In genomic region chr10:68327889-68328786, GRCh38 we compare ENCODE assay signal across 1 cellular context.
TF ChIP-seq lines count a peak whose summit lies in the region.

No MANE protein-coding gene starts in this region.

TF ChIP-seq in K562, 482 proteins besides CTCF, POLR2A, EP300 and RAD21 (continued from another document and continues in another):
- TF ChIP-seq GTF3C2 (IDR thresholded peaks at IDR 0.05; ENCODE audit: borderline replicate concordance, extremely low read depth, insufficient read length) (no peak), TAF1 (IDR thresholded peaks at IDR 0.05; ENCODE audit: control insufficient read depth, extremely low read depth, insufficient read depth, low read length, severe bottlenecking) (no peak), BRF2 (IDR thresholded peaks at IDR 0.05; ENCODE audit: borderline replicate concordance, insufficient read depth, insufficient read length) (no peak), E2F6 (IDR thresholded peaks at IDR 0.05; ENCODE audit: borderline replicate concordance in 1 of 2, extremely low read depth in 1 of 2, insufficient read depth in 1 of 2, insufficient read length in 1 of 2, low read depth in 1 of 2, low read length in 1 of 2, poor library complexity in 1 of 2, severe bottlenecking in 1 of 2) (no peak), CBFB (CRISPR knock-in tag; IDR thresholded peaks at IDR 0.05) (no peak), CC2D1A (IDR thresholded peaks at IDR 0.05) (peak; percentile 24; the same call in 1 of the 2 replicates), NCOA6 (IDR thresholded peaks at IDR 0.05) (0 out of 2 replicates have a peak, but pooled peaks have one; percentile 24), NCOA1 (IDR thresholded peaks at IDR 0.05; ENCODE audit: low read depth) (no peak), KLF6 (CRISPR knock-in tag; IDR thresholded peaks at IDR 0.05; ENCODE audit: borderline replicate concordance) (no peak), THRAP3 (IDR thresholded peaks at IDR 0.05; ENCODE audit: borderline replicate concordance) (peak; percentile 31; the same call in 1 of the 2 replicates), MCM7 (IDR thresholded peaks at IDR 0.05) (no peak), HMGXB4 (CRISPR knock-in tag; IDR thresholded peaks at IDR 0.05) (no peak), ZBTB26 (CRISPR knock-in tag; IDR thresholded peaks at IDR 0.05) (no peak), SAFB2 (IDR thresholded peaks at IDR 0.05; ENCODE audit: borderline replicate concordance, low read depth, low read length, severe bottlenecking) (no peak), ZBTB34 (CRISPR knock-in tag; IDR thresholded peaks at IDR 0.05) (no peak), HNRNPK (IDR thresholded peaks at IDR 0.05; ENCODE audit: low read depth, low read length, poor library complexity, severe bottlenecking) (no peak), RHOXF2B (CRISPR knock-in tag; conservative IDR thresholded peaks at IDR 0.05) (no peak), CHAMP1 (IDR thresholded peaks at IDR 0.05) (no peak), ZNF561 (CRISPR knock-in tag; conservative IDR thresholded peaks at IDR 0.05) (no peak), L3MBTL2 (IDR thresholded peaks at IDR 0.05) (peak; percentile 43; the same call in 1 of the 2 replicates), E2F4 (CRISPR knock-in tag; IDR thresholded peaks at IDR 0.05; ENCODE audit: low read depth) (no peak), MYNN (IDR thresholded peaks at IDR 0.05) (no peak), MYNN (CRISPR knock-in tag; IDR thresholded peaks at IDR 0.05) (no peak), SUPT5H (IDR thresholded peaks at IDR 0.05) (no peak), POLR2B (IDR thresholded peaks at IDR 0.05; ENCODE audit: low read depth, partially characterized antibody) (no peak), ZBTB7A (IDR thresholded peaks at IDR 0.05; ENCODE audit: borderline replicate concordance, control insufficient read depth, low read depth, low read length) (no peak), NR2C2 (CRISPR knock-in tag; IDR thresholded peaks at IDR 0.05) (no peak), NR2C2 (tag; IDR thresholded peaks at IDR 0.05) (no peak), ZBTB2 (IDR thresholded peaks at IDR 0.05) (no peak), HLTF (IDR thresholded peaks at IDR 0.05) (no peak), NKRF (IDR thresholded peaks at IDR 0.05; ENCODE audit: borderline replicate concordance) (no peak), ZNF592 (IDR thresholded peaks at IDR 0.05) (peak; percentile 43; the same call in 1 of the 2 replicates), ZKSCAN1 (IDR thresholded peaks at IDR 0.05; ENCODE audit: low read depth, low read length) (no peak), E2F5 (CRISPR knock-in tag; IDR thresholded peaks at IDR 0.05) (no peak), SREBF2 (CRISPR knock-in tag; IDR thresholded peaks at IDR 0.05) (no peak), ZFP30 (CRISPR knock-in tag; IDR thresholded peaks at IDR 0.05; ENCODE audit: borderline replicate concordance) (0 out of 2 replicates have a peak, but pooled peaks have one; percentile 48)
